In genomic region chr15:99999282-100000070, GRCh38 we compare ENCODE assay signal across 14 cellular contexts.
DNase-seq lines count a peak whose midpoint lies in the region; FAIRE-seq and TF ChIP-seq lines count a peak whose summit lies in the region.
"Had no signal": no experiment of that assay in that cellular context is flagged by ENCODE, and none has a peak within 500 bp of the region (broad histone marks: within the 10 kb centered on the region; RNA-seq: fewer than 3 reads in every experiment).

No MANE protein-coding gene starts in this region.

- H3K4ac ChIP-seq in H9 (ENCODE audit: low read depth, low read length): no peak overlapping the region

- H3K18ac ChIP-seq in H9 (ENCODE audit: insufficient read length, low read depth, low read length): peak overlapping the region; percentile 6

- TF ChIP-seq EP300 in esophagus muscularis mucosa (IDR thresholded peaks at IDR 0.05): no peak

- H2AFZ ChIP-seq in H9 (ENCODE audit: low read length): no peak overlapping the region

- DNase-seq in H9 (no peak), SK-N-DZ (ENCODE audit: low spot score) (peak; percentile 26), kidney (peak; percentile 34), posterior vena cava (ENCODE audit: low spot score) (peak; percentile 52), esophagus muscularis mucosa (ENCODE audit: extremely low spot score) (no peak), KG1 (lab: John Stamatoyannopoulos, UW) (no peak), anterior cingulate cortex (lab: John Stamatoyannopoulos, UW) (no peak)
- no peak for DNase-seq in activated CD4-positive, alpha-beta T cell treated with anti-CD3 and anti-CD28 coated beads, Interleukin-2, amount 10 ng/mL, durations not matched to agents 24 days and 14 days
- DNase-seq: DMS79, NCI-H1930, NCI-H345, NCI-H524 treated with DMSO at 0.1 percent for 48 hours had no signal

- peaks cover 37 to 47% of the 10 kb centered on the region in 2 experiments for H3K4me1 Mint-ChIP-seq in H9
- no peaks in the 10 kb centered on the region for H3K4me1 Mint-ChIP-seq in activated CD4-positive, alpha-beta T cell treated with anti-CD3 and anti-CD28 coated beads, Interleukin-2, amount 10 ng/mL, durations not matched to agents 24 days and 14 days

- H2BK15ac ChIP-seq in H9 (ENCODE audit: low read depth, low read length): no peak overlapping the region

- no peak for TF ChIP-seq POLR2A in esophagus muscularis mucosa (IDR thresholded peaks at IDR 0.05; ENCODE audit: low read depth)

- no peak overlapping the region for H2BK12ac ChIP-seq in H9 (ENCODE audit: insufficient read length, low read depth, low read length)

- H3K4me2 ChIP-seq in H9 (ENCODE audit: insufficient read depth, insufficient read length, low read length): no peak overlapping the region
- H3K4me2 ChIP-seq: BLaER1 treated with 17β-estradiol and CSF1 and Interleukin-3, amounts not matched to agents 10 nM and 100 nM had no signal

- intact Hi-C loops in kidney (cut with DNase I): no loop called here
- intact Hi-C loops in posterior vena cava (cut with DNase I): no loop called here
- intact Hi-C loops in esophagus muscularis mucosa (cut with DNase I): no loop called here
- intact Hi-C loops in activated CD4-positive, alpha-beta T cell treated with anti-CD3 and anti-CD28 coated beads, Interleukin-2, amount 10 ng/mL, durations not matched to agents 24 days and 14 days (cut with micrococcal nuclease): no loop called here

- no CpG with 5 or more reads among the region's 19 CpGs for WGBS in H9 (ENCODE audit: extremely low coverage, insufficient read length, low lambda C conversion rate)
- 89% methylated on average over 18 of the region's 19 CpGs for WGBS in esophagus muscularis mucosa

- H3K79me1 ChIP-seq in H9 (ENCODE audit: insufficient read depth, low read depth, low read length, poor library complexity, severe bottlenecking): no peaks in the 10 kb centered on the region

- no peak overlapping the region for H3K56ac ChIP-seq in H9 (ENCODE audit: insufficient read length, low read depth, low read length)

- no peak overlapping the region for H2BK120ac ChIP-seq in H9 (ENCODE audit: low read depth, low read length, poor library complexity, severe bottlenecking)

- H3K9ac ChIP-seq in H9 (ENCODE audit: extremely low read depth, insufficient read length, low read length) (no peak overlapping the region), kidney (ENCODE audit: low read length in 2 of 2) (no peak overlapping the region)
- H3K9ac ChIP-seq: BLaER1 treated with 17β-estradiol and CSF1 and Interleukin-3, amounts not matched to agents 10 nM and 100 nM had no signal

- H3K36me3 ChIP-seq in kidney (ENCODE audit: control insufficient read depth in 1 of 2, insufficient read depth in 2 of 2, low read length in 2 of 2) (no peaks in the 10 kb centered on the region), esophagus muscularis mucosa (no peaks in the 10 kb centered on the region)
- H3K36me3 ChIP-seq: BLaER1 treated with 17β-estradiol and CSF1 and Interleukin-3, amounts not matched to agents 10 nM and 100 nM had no signal

- no peak overlapping the region for H3K14ac ChIP-seq in H9 (ENCODE audit: insufficient read depth, low read length)

- H3K23me2 ChIP-seq in H9 (ENCODE audit: insufficient read length, low read depth, low read length, poor library complexity, severe bottlenecking): no peaks in the 10 kb centered on the region

- H3K23ac ChIP-seq in H9 (ENCODE audit: insufficient read length, low read depth, low read length): no peak overlapping the region

- no peaks in the 10 kb centered on the region for H3K79me2 ChIP-seq in H9 (ENCODE audit: insufficient read depth, low read length)

- H4K91ac ChIP-seq in H9 (ENCODE audit: insufficient read length, low read depth, low read length): no peak overlapping the region

- H3K27me3 ChIP-seq in H9 (ENCODE audit: insufficient read depth, low read length) (no peaks in the 10 kb centered on the region), esophagus muscularis mucosa (no peaks in the 10 kb centered on the region)
- H3K27me3 ChIP-seq: BLaER1 treated with 17β-estradiol and CSF1 and Interleukin-3, amounts not matched to agents 10 nM and 100 nM had no signal

- H4K20me1 ChIP-seq in H9 (ENCODE audit: control insufficient read depth, insufficient read depth, insufficient read length): no peaks in the 10 kb centered on the region

- H2BK20ac ChIP-seq in H9 (ENCODE audit: low read depth, low read length, poor library complexity, severe bottlenecking): no peak overlapping the region

- no peak overlapping the region for H2BK5ac ChIP-seq in H9 (ENCODE audit: insufficient read length, low read length)

- H3K9me3 ChIP-seq in H9 (ENCODE audit: control insufficient read depth, low read depth, low read length) (no peaks in the 10 kb centered on the region), kidney (ENCODE audit: control insufficient read depth in 1 of 2, low read length in 2 of 2) (no peaks in the 10 kb centered on the region), esophagus muscularis mucosa (no peaks in the 10 kb centered on the region)
- H3K9me3 ChIP-seq: BLaER1 treated with 17β-estradiol and CSF1 and Interleukin-3, amounts not matched to agents 10 nM and 100 nM had no signal

- no peaks in the 10 kb centered on the region; the same call in none of the 2 replicates for H3K27me3 Mint-ChIP-seq in H9 (ENCODE audit: low read depth)
- no peaks in the 10 kb centered on the region for H3K27me3 Mint-ChIP-seq in activated CD4-positive, alpha-beta T cell treated with anti-CD3 and anti-CD28 coated beads, Interleukin-2, amount 10 ng/mL, durations not matched to agents 24 days and 14 days

- H3K4me3 Mint-ChIP-seq in H9: no peak overlapping the region
- H3K4me3 Mint-ChIP-seq in activated CD4-positive, alpha-beta T cell treated with anti-CD3 and anti-CD28 coated beads, Interleukin-2, amount 10 ng/mL, durations not matched to agents 24 days and 14 days: no peak overlapping the region

- no peak overlapping the region; a peak in 1 of 7 replicates for H3K27ac Mint-ChIP-seq in H9
- no peak overlapping the region for H3K27ac Mint-ChIP-seq in activated CD4-positive, alpha-beta T cell treated with anti-CD3 and anti-CD28 coated beads, Interleukin-2, amount 10 ng/mL, durations not matched to agents 24 days and 14 days

- no peaks in the 10 kb centered on the region for H3K4me1 ChIP-seq in H9 (ENCODE audit: insufficient read depth, low read length)
- H3K4me1 ChIP-seq in kidney (ENCODE audit: control insufficient read depth in 1 of 2, insufficient read depth in 1 of 2, low read depth in 1 of 2, low read length in 2 of 2): no peaks in the 10 kb centered on the region
- H3K4me1 ChIP-seq in esophagus muscularis mucosa: no peaks in the 10 kb centered on the region

- H3T11ph ChIP-seq in H9 (ENCODE audit: low read length): no peak overlapping the region

- TF ChIP-seq CTCF in H9 (conservative IDR thresholded peaks at IDR 0.05) (no peak), kidney (IDR thresholded peaks at IDR 0.05; ENCODE audit: borderline replicate concordance, extremely low read depth, insufficient read depth) (no peak), esophagus muscularis mucosa (IDR thresholded peaks at IDR 0.05) (no peak)

- H2AK5ac ChIP-seq in H9 (ENCODE audit: insufficient read length, low read length): no peak overlapping the region

- H3K9me3 Mint-ChIP-seq in H9: no peaks in the 10 kb centered on the region
- H3K9me3 Mint-ChIP-seq in activated CD4-positive, alpha-beta T cell treated with anti-CD3 and anti-CD28 coated beads, Interleukin-2, amount 10 ng/mL, durations not matched to agents 24 days and 14 days: no peaks in the 10 kb centered on the region

- H4K5ac ChIP-seq in H9 (ENCODE audit: insufficient read length, low read depth, low read length): no peak overlapping the region

- no peak overlapping the region for H3K27ac ChIP-seq in H9 (ENCODE audit: insufficient read length, low read depth, low read length)
- no peak overlapping the region for H3K27ac ChIP-seq in kidney (ENCODE audit: low read depth in 2 of 2, low read length in 2 of 2)
- no peak overlapping the region for H3K27ac ChIP-seq in esophagus muscularis mucosa (replicated peaks in 1 of 4)
- H3K27ac ChIP-seq: BLaER1 treated with 17β-estradiol and CSF1 and Interleukin-3, amounts not matched to agents 10 nM and 100 nM had no signal

- H4K8ac ChIP-seq in H9 (replicated peaks; ENCODE audit: insufficient read length, low read depth, low read length): no peak overlapping the region

- FAIRE-seq in kidney (lab: Jason Lieb, UNC): no peak
- FAIRE-seq: K562 had no signal

- H3K4me3 ChIP-seq in kidney (ENCODE audit: low read length in 2 of 2) (no peak overlapping the region), esophagus muscularis mucosa (no peak overlapping the region)
- H3K4me3 ChIP-seq: BLaER1 treated with 17β-estradiol and CSF1 and Interleukin-3, amounts not matched to agents 10 nM and 100 nM; K562 had no signal

- no peaks in the 10 kb centered on the region for H3K36me3 Mint-ChIP-seq in H9 (ENCODE audit: insufficient read depth in 1 of 3, low read depth in 3 of 3)
- H3K36me3 Mint-ChIP-seq in activated CD4-positive, alpha-beta T cell treated with anti-CD3 and anti-CD28 coated beads, Interleukin-2, amount 10 ng/mL, durations not matched to agents 24 days and 14 days (ENCODE audit: low read depth): no peaks in the 10 kb centered on the region

Comparison
In these comparisons a context has a peak if more than half of its experiments do, and no peak if none do; other contexts are left out.
1. DNase-seq: peak in SK-N-DZ (single experiment), kidney (single experiment) and posterior vena cava (single experiment); none in H9 (single experiment), esophagus muscularis mucosa (single experiment), KG1 (single experiment), activated CD4-positive, alpha-beta T cell treated with anti-CD3 and anti-CD28 coated beads, Interleukin-2, amount 10 ng/mL, durations not matched to agents 24 days and 14 days (single experiment) and anterior cingulate cortex (0 of 58).